ENCODE assay signal across 17 cellular contexts in the genomic region with DNA sequence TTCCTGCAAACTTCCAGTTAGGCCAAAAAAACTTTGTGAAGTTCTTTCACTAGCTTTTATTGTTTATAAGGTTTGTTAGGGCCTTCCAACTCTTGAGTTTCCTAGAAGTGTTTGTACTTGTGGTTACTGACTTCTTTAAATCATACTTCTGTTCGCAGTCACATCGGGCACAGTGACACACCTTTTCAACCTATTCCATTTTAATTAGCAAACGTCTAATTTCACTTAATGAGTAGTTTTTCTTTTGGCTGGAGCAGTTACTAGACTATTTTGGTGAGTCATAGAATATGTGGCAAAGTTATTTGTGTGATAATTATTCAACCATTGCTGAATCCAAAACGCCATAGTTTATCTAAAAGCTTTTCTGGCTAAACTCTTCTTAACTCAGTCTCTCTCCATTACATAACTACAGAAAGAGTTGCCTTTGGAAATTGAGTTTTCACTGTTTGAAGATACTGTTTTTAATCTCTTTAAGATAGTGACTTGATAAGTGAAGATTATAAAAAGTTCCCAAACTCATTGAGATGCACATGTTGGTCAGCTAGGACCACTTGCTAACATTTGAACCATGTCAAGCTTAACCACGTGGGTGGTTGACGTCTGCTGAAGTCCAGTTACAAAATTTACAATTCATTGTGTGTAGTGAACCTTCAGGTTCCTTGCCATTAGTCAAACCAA. TPM values are rescaled to one million over a fixed set of nuclear protein-coding genes. Genes with fewer than 3 reads are reported as not detected.
DNase-seq lines count a peak whose midpoint lies in the region; ATAC-seq, FAIRE-seq and TF ChIP-seq lines count a peak whose summit lies in the region.
"Had no signal": no experiment of that assay in that cellular context is flagged by ENCODE, and none has a peak within 500 bp of the region (broad histone marks: within the 10 kb centered on the region; RNA-seq: fewer than 3 reads in every experiment).

No MANE protein-coding gene starts in this region.

- H3K79me2 ChIP-seq in GM12878 (ENCODE audit: control insufficient read depth, insufficient read depth, low read length) = peaks cover 13% of the 10 kb centered on the region
- H3K79me2 ChIP-seq in mesendoderm (ENCODE audit: control insufficient read depth, insufficient read depth, low read length) = no peaks in the 10 kb centered on the region
- peaks cover 71% of the 10 kb centered on the region for H3K79me2 ChIP-seq in Karpas-422 (ENCODE audit: low read length)

- SMC1A ChIA-PET in GM12878 (lab: Charles Lee; ENCODE audit: uncharacterized antibody, unreplicated experiment) = interaction anchor here (0.5 to 2.8 kb wide), 4 partner anchors 7 to 528 kb away, joined by 3 to 13 read pairs (median 5); no protein-coding TSS in a partner anchor

- no peaks in the 10 kb centered on the region for H3K79me1 ChIP-seq in mesendoderm (ENCODE audit: low read length)

- no peak overlapping the region for H2BK120ac ChIP-seq in mesendoderm (ENCODE audit: low read depth, low read length)

- in situ Hi-C loops in GM12878 (cut with MboI) = no loop called here

- H3K9me3 ChIP-seq in GM12878 (replicated peaks; ENCODE audit: control insufficient read depth, insufficient read depth, low read length) (peaks cover under 1% of the 10 kb centered on the region; the same call in 2 of the 3 replicates), Karpas-422 (ENCODE audit: low read length) (no peaks in the 10 kb centered on the region)
- H3K9me3 ChIP-seq: lower lobe of right lung had no signal

- no peak overlapping the region for H3K23ac ChIP-seq in mesendoderm (ENCODE audit: low read length)

- no peak overlapping the region for H3K18ac ChIP-seq in mesendoderm (ENCODE audit: low read length)

- no peak for TF ChIP-seq EP300 in GM12878 (IDR thresholded peaks at IDR 0.05; ENCODE audit: borderline replicate concordance in 1 of 2, control insufficient read depth in 1 of 2, low read depth in 2 of 2, low read length in 2 of 2)

- 53% methylated on average over 6 of the region's 6 CpGs for WGBS in GM12878 (ENCODE audit: insufficient coverage, insufficient replicate concordance, low lambda C conversion rate, missing lambda C conversion rate)
- no CpG with 5 or more reads among the region's 6 CpGs for whole genome bisulfite sequencing in mesendoderm (ENCODE audit: extremely low coverage, insufficient coverage, low lambda C conversion rate)

- no peak overlapping the region for H3K27ac ChIP-seq in GM12878 (ENCODE audit: control insufficient read depth, insufficient read depth)
- peak overlapping the region; percentile 28 for H3K27ac ChIP-seq in mesendoderm (ENCODE audit: low read depth, low read length)
- H3K27ac ChIP-seq in Karpas-422 (ENCODE audit: low read length) = no peak overlapping the region
- H3K27ac ChIP-seq: lower lobe of right lung had no signal

- no peak overlapping the region for H2AFZ ChIP-seq in GM12878 (ENCODE audit: control insufficient read depth, low read depth, low read length)
- H2AFZ ChIP-seq in Karpas-422 (ENCODE audit: low read length) = no peak overlapping the region

- BruUV-seq in GM12878 (replicated peaks; lab: Mats Ljungman, UMichigan) = no TSS peak

- TF ChIP-seq POLR2A in GM12878 (IDR thresholded peaks at IDR 0.05; ENCODE audit: low read depth, low read length) = no peak

- H2BK5ac ChIP-seq in mesendoderm (ENCODE audit: low read length) = no peak overlapping the region

- no peak for TF ChIP-seq CTCF in GM12878 (IDR thresholded peaks at IDR 0.05 in 2 of 3, conservative IDR thresholded peaks at IDR 0.05 in 1 of 3; ENCODE audit: control insufficient read depth in 2 of 3, extremely low read depth in 1 of 3, insufficient read depth in 1 of 3, low read depth in 3 of 3, low read length in 3 of 3)

- H3K9me2 ChIP-seq in Karpas-422 (replicated peaks; ENCODE audit: insufficient read depth, low read length) = no peaks in the 10 kb centered on the region

- no peak for DNase-seq in activated CD4-positive, CD25-positive, alpha-beta regulatory T cell treated with anti-CD3 and anti-CD28 coated beads, Interleukin-2, amount 50 U/mL, for 72 hours
- peak; percentile 2 for DNase-seq in HCEC 1CT
- DNase-seq in GM12878 (ENCODE audit: low read depth, low spot score) = no peak
- DNase-seq in mesendoderm = peak; percentile 53
- no peak for DNase-seq in Karpas-422
- no peak for DNase-seq in medulla oblongata (ENCODE audit: extremely low spot score)
- DNase-seq: CD8-positive, alpha-beta T cell; DND-41; foreskin fibroblast; GOT3; lower lobe of right lung; NCI-H1694 treated with DMSO at 0.1 percent for 48 hours; NCI-H446; SHP77 treated with DMSO at 0.1 percent for 48 hours had no signal

- H4K8ac ChIP-seq in mesendoderm (ENCODE audit: low read depth, low read length) = no peak overlapping the region

- intact Hi-C loops in GM12878 (cut with micrococcal nuclease; ENCODE audit: unreplicated experiment) = no loop called here

- POLR2A ChIA-PET in GM12878 (lab: Charles Lee) = no interaction called here

- TF ChIP-seq RAD21 in GM12878 (IDR thresholded peaks at IDR 0.05; ENCODE audit: insufficient read depth, low read depth, low read length) = no peak

- no peak overlapping the region for H3K4me2 ChIP-seq in GM12878 (ENCODE audit: control insufficient read depth, insufficient read depth)
- H3K4me2 ChIP-seq in mesendoderm (ENCODE audit: low read length) = no peak overlapping the region
- H3K4me2 ChIP-seq in Karpas-422 (ENCODE audit: low read depth, low read length, poor library complexity, severe bottlenecking) = no peak overlapping the region

- H3K9ac ChIP-seq in GM12878 (ENCODE audit: control insufficient read depth, insufficient read depth, low read length) (no peak overlapping the region), mesendoderm (ENCODE audit: low read length) (no peak overlapping the region), Karpas-422 (ENCODE audit: low read length) (no peak overlapping the region)

- H3K4ac ChIP-seq in mesendoderm (ENCODE audit: low read depth, low read length) = no peak overlapping the region

- RAD21 ChIA-PET in GM12878 (lab: Charles Lee; ENCODE audit: unreplicated experiment) = no interaction called here

- no peak overlapping the region for H2BK15ac ChIP-seq in mesendoderm (replicated peaks; ENCODE audit: low read depth)

- H3K27me3 ChIP-seq in GM12878 (replicated peaks in 1 of 2; ENCODE audit: control insufficient read depth in 2 of 2, insufficient read depth in 2 of 2, low read length in 1 of 2) = no peaks in the 10 kb centered on the region
- no peaks in the 10 kb centered on the region for H3K27me3 ChIP-seq in mesendoderm (ENCODE audit: insufficient read depth, low read length, poor library complexity)
- H3K27me3 ChIP-seq in Karpas-422 (ENCODE audit: low read length) = no peaks in the 10 kb centered on the region

- peaks cover 2 to 20% of the 10 kb centered on the region in 2 experiments; a peak in 3 of 4 replicates for H3K36me3 ChIP-seq in GM12878 (ENCODE audit: control insufficient read depth in 2 of 2, insufficient read depth in 2 of 2, low read length in 1 of 2)
- peaks cover under 1% of the 10 kb centered on the region for H3K36me3 ChIP-seq in mesendoderm (ENCODE audit: control insufficient read depth, insufficient read depth, low read length)
- H3K36me3 ChIP-seq in Karpas-422 (ENCODE audit: insufficient read depth, low read length) = peaks cover 28% of the 10 kb centered on the region; the same call in 1 of the 2 replicates

- no peaks in the 10 kb centered on the region for H4K20me1 ChIP-seq in GM12878 (ENCODE audit: control insufficient read depth, insufficient read depth)
- H4K20me1 ChIP-seq in Karpas-422 (ENCODE audit: insufficient read depth, low read depth, low read length) = no peaks in the 10 kb centered on the region

- H3K4me1 ChIP-seq in GM12878 (ENCODE audit: control insufficient read depth, insufficient read depth, low read length) (peaks cover 6% of the 10 kb centered on the region), mesendoderm (ENCODE audit: control insufficient read depth, low read depth, low read length) (peaks cover 2% of the 10 kb centered on the region), Karpas-422 (ENCODE audit: low read length) (peaks cover 8% of the 10 kb centered on the region; the same call in 1 of the 2 replicates)

- no peak overlapping the region for H2AK5ac ChIP-seq in mesendoderm (ENCODE audit: low read length)

- no peak overlapping the region for H4K5ac ChIP-seq in mesendoderm (ENCODE audit: low read length)

- ATAC-seq in activated CD4-positive, CD25-positive, alpha-beta regulatory T cell treated with anti-CD3 and anti-CD28 coated beads, Interleukin-2, amount 50 U/mL, for 24 hours = peak; percentile 70 to 83
- ATAC-seq in GM12878 (no peak), GM21528 (IDR thresholded peaks at IDR 0.05; ENCODE audit: low FRiP score, unreplicated experiment) (no peak)
- ATAC-seq: CD8-positive, alpha-beta T cell had no signal

- CTCF ChIA-PET in GM12878 (lab: Yijun Ruan, JAX) = interaction anchor here (0.8 to 1.4 kb wide), 2 partner anchors 21 to 75 kb away, joined by 3 read pairs; partner anchors contain the start of gene CNOT10

- H3K4me3 ChIP-seq in GM12878 = no peak overlapping the region
- no peak overlapping the region for H3K4me3 ChIP-seq in mesendoderm (ENCODE audit: low read length)
- H3K4me3 ChIP-seq in Karpas-422 (ENCODE audit: low read length) = no peak overlapping the region
- H3K4me3 ChIP-seq: lower lobe of right lung had no signal

- peak; percentile 52 for FAIRE-seq in GM12878 (lab: Jason Lieb, UNC)
- FAIRE-seq: A204.1 had no signal

- peak overlapping the region; percentile 47 for H3K56ac ChIP-seq in mesendoderm (ENCODE audit: low read length)

TF ChIP-seq in GM12878, 131 proteins besides CTCF, POLR2A, EP300 and RAD21 (continues in another document):
- TF ChIP-seq PML (IDR thresholded peaks at IDR 0.05; ENCODE audit: low read length) (no peak), IKZF2 (IDR thresholded peaks at IDR 0.05) (no peak)

RNA-seq across cellular contexts. Expression of gene CNOT10, which starts 21.5 kb away (rescaled TPM):
- 108 and 116 TPM in 2 replicates for total RNA-seq in GM12878 (2013; cell fraction: nucleolus; rRNA removed)
- total RNA-seq in GM12878 (2014; rRNA removed) = 42.0 and 45.3 TPM in 2 replicates
- 41.9 and 42.0 TPM in 2 replicates for total RNA-seq in GM12878 (2014; rRNA removed; fragmentation: Illumina TruSeq; extraction: Trizol)
- 45.7 and 47.5 TPM in 2 replicates for total RNA-seq in GM12878 (2021)
- polyA plus RNA-seq in GM12878 (2011; ENCODE audit: low read depth) = 36.5 TPM
- 46.3 and 67.1 TPM in 2 replicates for polyA plus RNA-seq in GM12878 (2011; rRNA removed)
- 40.7 and 44.8 TPM in 2 replicates for polyA plus RNA-seq in GM12878 (2011; cell fraction: cytosol; rRNA removed)
- 25.9 and 37.1 TPM in 2 replicates for polyA plus RNA-seq in GM12878 (2011; cell fraction: nucleus; rRNA removed)
- polyA plus RNA-seq in GM12878 (2012) = 20.3 and 22.4 TPM in 2 replicates
- polyA plus RNA-seq in GM12878 (2014; fragmentation: Illumina TruSeq; extraction: Trizol) = 44.2 and 57.8 TPM in 2 replicates
- 10 to 100 TPM; 18.2 to 34.6 TPM for polyA plus RNA-seq in GM12878 (2014; fragmentation: Nextera tagmentation; extraction: Ambion mirVana)
- polyA plus RNA-seq in GM12878 (2014; rRNA removed) = 41.3 and 47.8 TPM in 2 replicates
- 10 to 100 TPM; 50.0 to 51.9 TPM for polyA plus RNA-seq in GM12878 (2016; fragmentation: Nextera tagmentation; extraction: Ambion mirVana)
- polyA minus RNA-seq in GM12878 (2011; rRNA and poly(A)+ RNA removed) = 47.8 and 64.6 TPM in 2 replicates
- 17.8 and 21.5 TPM in 2 replicates for polyA minus RNA-seq in GM12878 (2011; cell fraction: cytosol; rRNA and poly(A)+ RNA removed)
- polyA minus RNA-seq in GM12878 (2011; cell fraction: nucleus; rRNA and poly(A)+ RNA removed) = 18.4 and 28.2 TPM in 2 replicates
- polyA plus RNA-seq in mesendoderm (2013, experiment 1 of 2) = 27.1 TPM
- 27.0 TPM for polyA plus RNA-seq in mesendoderm (2013, experiment 2 of 2)
- total RNA-seq in Karpas-422 (2014; rRNA removed; shearing (Covaris generic); ENCODE audit: low replicate concordance) = 43.1 and 62.7 TPM in 2 replicates

Comparison
In these comparisons a context has a peak if more than half of its experiments do, and no peak if none do; other contexts are left out.
1. ATAC-seq: peak in activated CD4-positive, CD25-positive, alpha-beta regulatory T cell treated with anti-CD3 and anti-CD28 coated beads, Interleukin-2, amount 50 U/mL, for 24 hours (2 of 2); none in GM12878 (single experiment) and GM21528 (single experiment).
2. DNase-seq: peak in HCEC 1CT (single experiment) and mesendoderm (single experiment); none in activated CD4-positive, CD25-positive, alpha-beta regulatory T cell treated with anti-CD3 and anti-CD28 coated beads, Interleukin-2, amount 50 U/mL, for 72 hours (single experiment), GM12878 (single experiment), Karpas-422 (single experiment) and medulla oblongata (single experiment).